In the genomic region with DNA sequence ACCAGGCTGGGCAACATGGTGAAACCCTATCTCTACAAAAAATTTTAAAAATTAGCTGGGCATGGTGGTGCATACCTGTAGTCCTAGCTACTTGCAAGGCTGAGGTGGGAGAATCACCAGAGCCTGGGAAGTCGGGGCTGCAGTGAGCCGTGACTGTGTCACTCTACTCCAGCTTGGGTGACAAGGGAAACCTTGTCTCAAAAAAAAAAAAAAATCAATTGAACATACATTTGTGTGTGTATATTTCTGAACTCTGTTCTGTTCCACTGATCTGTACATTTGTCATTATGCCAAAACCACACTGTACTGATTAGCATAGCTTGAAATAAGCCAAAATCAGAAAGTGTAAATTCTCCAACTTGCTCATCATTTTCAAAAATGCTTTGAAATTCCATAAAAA, we compare ENCODE assay signal across 23 cellular contexts.
DNase-seq lines count a peak whose midpoint lies in the region; ATAC-seq, FAIRE-seq and TF ChIP-seq lines count a peak whose summit lies in the region.
"Had no signal": no experiment of that assay in that cellular context is flagged by ENCODE, and none has a peak within 500 bp of the region (broad histone marks: within the 10 kb centered on the region; RNA-seq: fewer than 3 reads in every experiment).

No MANE protein-coding gene starts in this region.

- peaks cover 2 to 9% of the 10 kb centered on the region in 2 experiments; a peak in 3 of 5 replicates for H3K36me3 ChIP-seq in HepG2 (replicated peaks in 1 of 2; ENCODE audit: control insufficient read depth in 1 of 2, insufficient read depth in 2 of 2, low read length in 2 of 2)
- no peaks in the 10 kb centered on the region for H3K36me3 ChIP-seq in right lobe of liver
- no peaks in the 10 kb centered on the region for H3K36me3 ChIP-seq in ascending aorta
- H3K36me3 ChIP-seq: BLaER1 treated with 17β-estradiol and CSF1 and Interleukin-3, amounts not matched to agents 10 nM and 100 nM had no signal

- H3K27ac ChIP-seq in HepG2 (ENCODE audit: extremely low read length, insufficient read depth, low read length) (peak overlapping the region; percentile 16), right lobe of liver (no peak overlapping the region), ascending aorta (no peak overlapping the region)
- H3K27ac ChIP-seq: BLaER1 treated with 17β-estradiol and CSF1 and Interleukin-3, amounts not matched to agents 10 nM and 100 nM; C4-2B had no signal

- CTCF ChIA-PET in HepG2 (lab: Yijun Ruan, JAX; ENCODE audit: low intra/inter-chr PET ratio, low total read pairs), result no interaction called here

- TF ChIP-seq EP300 in HepG2 (IDR thresholded peaks at IDR 0.05; ENCODE audit: low read depth in 2 of 2, low read length in 2 of 2) (no peak), HepG2 (CRISPR knock-in tag; IDR thresholded peaks at IDR 0.05; ENCODE audit: borderline replicate concordance) (no peak)

- H3K9ac ChIP-seq in HepG2 (ENCODE audit: insufficient read depth, low read depth, low read length), result no peak overlapping the region
- H3K9ac ChIP-seq: BLaER1 treated with 17β-estradiol and CSF1 and Interleukin-3, amounts not matched to agents 10 nM and 100 nM had no signal

- H3K4me1 ChIP-seq in HepG2 (ENCODE audit: insufficient read depth, low read length), result no peaks in the 10 kb centered on the region; the same call in 1 of the 2 replicates
- peaks cover 0 to 4% (median 0%) of the 10 kb centered on the region in 4 donors for H3K4me1 ChIP-seq in right lobe of liver
- H3K4me1 ChIP-seq in ascending aorta, result no peaks in the 10 kb centered on the region
- H3K4me1 ChIP-seq: Caco-2 had no signal

- TF ChIP-seq POLR2A in HepG2 (IDR thresholded peaks at IDR 0.05; ENCODE audit: insufficient read depth in 1 of 2, low read depth in 2 of 2, low read length in 2 of 2) (no peak), right lobe of liver (IDR thresholded peaks at IDR 0.05) (no peak)

- DNase-seq in NCI-H446 (lab: John Stamatoyannopoulos, UW) (peak; percentile 5 to 6), NCI-H446 treated with DMSO at 0.1 percent for 48 hours (lab: John Stamatoyannopoulos, UW) (no peak), HepG2 (ENCODE audit: low spot score) (peak; percentile 16), right lobe of liver (no peak), OCI-M1 (lab: John Stamatoyannopoulos, UW) (peak; percentile 21), astrocyte of the hippocampus (ENCODE audit: low read depth, low spot score) (peak; percentile 21), Ammon's horn (ENCODE audit: low spot score) (no peak), ascending aorta (ENCODE audit: low spot score in 2 of 2) (no peak)
- DNase-seq: 8988T; ACHN; Caco-2; Calu3; CD4-positive, alpha-beta T cell; CD8-positive, alpha-beta T cell; DMS79 treated with DMSO at 0.1 percent for 48 hours; GF-D8 had no signal

- H3K4me3 ChIP-seq in HepG2 (replicated peaks in 1 of 3; ENCODE audit: insufficient read depth in 1 of 3, low read depth in 2 of 3, low read length in 3 of 3), result no peak overlapping the region
- no peak overlapping the region for H3K4me3 ChIP-seq in right lobe of liver
- H3K4me3 ChIP-seq in ascending aorta, result no peak overlapping the region
- H3K4me3 ChIP-seq: BLaER1 treated with 17β-estradiol and CSF1 and Interleukin-3, amounts not matched to agents 10 nM and 100 nM had no signal

- H3K9me3 ChIP-seq in HepG2 (ENCODE audit: low read length) (no peaks in the 10 kb centered on the region), right lobe of liver (no peaks in the 10 kb centered on the region), ascending aorta (no peaks in the 10 kb centered on the region)
- H3K9me3 ChIP-seq: BLaER1 treated with 17β-estradiol and CSF1 and Interleukin-3, amounts not matched to agents 10 nM and 100 nM; Caco-2 had no signal

- ATAC-seq in HepG2 (peak; percentile 89), right lobe of liver (no peak)
- ATAC-seq: CD8-positive, alpha-beta T cell had no signal

- WGBS in HepG2 (ENCODE audit: low lambda C conversion rate), result 71% methylated on average over 2 of the region's 2 CpGs
- 67% methylated on average over 1 of the region's 2 CpGs for WGBS in right lobe of liver (ENCODE audit: insufficient coverage, low coverage, low lambda C conversion rate, missing lambda C conversion rate)

- no peak overlapping the region for H2AFZ ChIP-seq in HepG2 (ENCODE audit: low read length)

- no peak overlapping the region for H3K4me2 ChIP-seq in HepG2 (ENCODE audit: low read depth, low read length)
- H3K4me2 ChIP-seq: BLaER1 treated with 17β-estradiol and CSF1 and Interleukin-3, amounts not matched to agents 10 nM and 100 nM had no signal

- H3K27me3 ChIP-seq in HepG2 (ENCODE audit: control insufficient read depth in 1 of 2, insufficient read depth in 2 of 2, low read length in 2 of 2) (no peaks in the 10 kb centered on the region), right lobe of liver (no peaks in the 10 kb centered on the region), ascending aorta (no peaks in the 10 kb centered on the region)
- H3K27me3 ChIP-seq: BLaER1 treated with 17β-estradiol and CSF1 and Interleukin-3, amounts not matched to agents 10 nM and 100 nM had no signal

- no peak for TF ChIP-seq RAD21 in HepG2 (CRISPR knock-in tag; IDR thresholded peaks at IDR 0.05)

- no TSS peak for BruUV-seq in HepG2 (replicated peaks; lab: Mats Ljungman, UMichigan)

- in situ Hi-C loops in HepG2 (cut with HindIII; ENCODE audit: extremely low pct_ligation_motif_present, low pct_unique_long_range_greater_than_20kb), result no loop called here

- no peaks in the 10 kb centered on the region for H4K20me1 ChIP-seq in HepG2 (ENCODE audit: insufficient read depth, low read length)
- H4K20me1 ChIP-seq: BLaER1 treated with 17β-estradiol and CSF1 and Interleukin-3, amounts not matched to agents 10 nM and 100 nM had no signal

- intact Hi-C loops in HepG2 (cut with micrococcal nuclease; ENCODE audit: unreplicated experiment), result no loop called here
- intact Hi-C loops in right lobe of liver (cut with DNase I), result no loop called here
- intact Hi-C loops in ascending aorta (cut with DNase I), result no loop called here

- FAIRE-seq in HepG2 (lab: Jason Lieb, UNC), result no peak
- FAIRE-seq: A204.1, D721Med, G401.6, GM12891, GM19239 had no signal

- no peaks in the 10 kb centered on the region for H3K79me2 ChIP-seq in HepG2 (ENCODE audit: insufficient read depth, low read length)

- POLR2A ChIA-PET in HepG2 (lab: Yijun Ruan, JAX), result no interaction called here

- TF ChIP-seq CTCF in HepG2 (CRISPR knock-in tag; IDR thresholded peaks at IDR 0.05) (no peak), right lobe of liver (IDR thresholded peaks at IDR 0.05) (no peak), ascending aorta (IDR thresholded peaks at IDR 0.05) (no peak)

TF ChIP-seq in HepG2, 621 proteins besides CTCF, POLR2A, EP300 and RAD21 (continues in another document):
- TF ChIP-seq TMF1 (CRISPR knock-in tag; IDR thresholded peaks at IDR 0.05; ENCODE audit: low read depth), result no peak
- 0 out of 2 replicates have a peak, but pooled peaks have one; percentile 22 for TF ChIP-seq POGZ (CRISPR knock-in tag; IDR thresholded peaks at IDR 0.05)
- TF ChIP-seq, protein P1, sequence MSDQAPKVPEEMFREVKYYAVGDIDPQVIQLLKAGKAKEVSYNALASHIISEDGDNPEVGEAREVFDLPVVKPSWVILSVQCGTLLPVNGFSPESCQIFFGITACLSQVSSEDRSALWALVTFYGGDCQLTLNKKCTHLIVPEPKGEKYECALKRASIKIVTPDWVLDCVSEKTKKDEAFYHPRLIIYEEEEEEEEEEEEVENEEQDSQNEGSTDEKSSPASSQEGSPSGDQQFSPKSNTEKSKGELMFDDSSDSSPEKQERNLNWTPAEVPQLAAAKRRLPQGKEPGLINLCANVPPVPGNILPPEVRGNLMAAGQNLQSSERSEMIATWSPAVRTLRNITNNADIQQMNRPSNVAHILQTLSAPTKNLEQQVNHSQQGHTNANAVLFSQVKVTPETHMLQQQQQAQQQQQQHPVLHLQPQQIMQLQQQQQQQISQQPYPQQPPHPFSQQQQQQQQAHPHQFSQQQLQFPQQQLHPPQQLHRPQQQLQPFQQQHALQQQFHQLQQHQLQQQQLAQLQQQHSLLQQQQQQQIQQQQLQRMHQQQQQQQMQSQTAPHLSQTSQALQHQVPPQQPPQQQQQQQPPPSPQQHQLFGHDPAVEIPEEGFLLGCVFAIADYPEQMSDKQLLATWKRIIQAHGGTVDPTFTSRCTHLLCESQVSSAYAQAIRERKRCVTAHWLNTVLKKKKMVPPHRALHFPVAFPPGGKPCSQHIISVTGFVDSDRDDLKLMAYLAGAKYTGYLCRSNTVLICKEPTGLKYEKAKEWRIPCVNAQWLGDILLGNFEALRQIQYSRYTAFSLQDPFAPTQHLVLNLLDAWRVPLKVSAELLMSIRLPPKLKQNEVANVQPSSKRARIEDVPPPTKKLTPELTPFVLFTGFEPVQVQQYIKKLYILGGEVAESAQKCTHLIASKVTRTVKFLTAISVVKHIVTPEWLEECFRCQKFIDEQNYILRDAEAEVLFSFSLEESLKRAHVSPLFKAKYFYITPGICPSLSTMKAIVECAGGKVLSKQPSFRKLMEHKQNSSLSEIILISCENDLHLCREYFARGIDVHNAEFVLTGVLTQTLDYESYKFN (CRISPR knock-in tag; conservative IDR thresholded peaks at IDR 0.05), result 0 out of 2 replicates have a peak, but pooled peaks have one; percentile 17
- 0 out of 2 replicates have a peak, but pooled peaks have one; percentile 43 for TF ChIP-seq ONECUT2 (CRISPR knock-in tag; IDR thresholded peaks at IDR 0.05)
- TF ChIP-seq, protein P2, sequence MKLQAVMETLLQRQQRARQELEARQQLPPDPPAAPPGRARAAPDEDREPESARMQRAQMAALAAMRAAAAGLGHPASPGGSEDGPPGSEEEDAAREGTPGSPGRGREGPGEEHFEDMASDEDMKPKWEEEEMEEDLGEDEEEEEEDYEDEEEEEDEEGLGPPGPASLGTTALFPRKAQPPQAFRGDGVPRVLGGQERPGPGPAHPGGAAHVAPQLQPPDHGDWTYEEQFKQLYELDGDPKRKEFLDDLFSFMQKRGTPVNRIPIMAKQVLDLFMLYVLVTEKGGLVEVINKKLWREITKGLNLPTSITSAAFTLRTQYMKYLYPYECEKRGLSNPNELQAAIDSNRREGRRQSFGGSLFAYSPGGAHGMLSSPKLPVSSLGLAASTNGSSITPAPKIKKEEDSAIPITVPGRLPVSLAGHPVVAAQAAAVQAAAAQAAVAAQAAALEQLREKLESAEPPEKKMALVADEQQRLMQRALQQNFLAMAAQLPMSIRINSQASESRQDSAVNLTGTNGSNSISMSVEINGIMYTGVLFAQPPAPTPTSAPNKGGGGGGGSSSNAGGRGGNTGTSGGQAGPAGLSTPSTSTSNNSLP (IDR thresholded peaks at IDR 0.05; ENCODE audit: low read depth, low read length), result 0 out of 2 replicates have a peak, but pooled peaks have one; percentile 33
- TF ChIP-seq, protein P3, sequence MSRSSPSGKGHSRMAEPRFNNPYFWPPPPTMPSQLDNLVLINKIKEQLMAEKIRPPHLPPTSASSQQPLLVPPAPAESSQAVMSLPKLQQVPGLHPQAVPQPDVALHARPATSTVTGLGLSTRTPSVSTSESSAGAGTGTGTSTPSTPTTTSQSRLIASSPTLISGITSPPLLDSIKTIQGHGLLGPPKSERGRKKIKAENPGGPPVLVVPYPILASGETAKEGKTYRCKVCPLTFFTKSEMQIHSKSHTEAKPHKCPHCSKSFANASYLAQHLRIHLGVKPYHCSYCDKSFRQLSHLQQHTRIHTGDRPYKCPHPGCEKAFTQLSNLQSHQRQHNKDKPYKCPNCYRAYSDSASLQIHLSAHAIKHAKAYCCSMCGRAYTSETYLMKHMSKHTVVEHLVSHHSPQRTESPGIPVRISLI (CRISPR knock-in tag; IDR thresholded peaks at IDR 0.05; ENCODE audit: borderline replicate concordance), result peak; percentile 87

Comparison
In these comparisons a context has a peak if more than half of its experiments do, and no peak if none do; other contexts are left out.
1. DNase-seq: peak in NCI-H446 (2 of 2), HepG2 (single experiment), OCI-M1 (single experiment) and astrocyte of the hippocampus (single experiment); none in NCI-H446 treated with DMSO at 0.1 percent for 48 hours (single experiment), right lobe of liver (0 of 3), Ammon's horn (single experiment) and ascending aorta (0 of 2).